1 cellular context compared by ENCODE assay signal in the genomic region with DNA sequence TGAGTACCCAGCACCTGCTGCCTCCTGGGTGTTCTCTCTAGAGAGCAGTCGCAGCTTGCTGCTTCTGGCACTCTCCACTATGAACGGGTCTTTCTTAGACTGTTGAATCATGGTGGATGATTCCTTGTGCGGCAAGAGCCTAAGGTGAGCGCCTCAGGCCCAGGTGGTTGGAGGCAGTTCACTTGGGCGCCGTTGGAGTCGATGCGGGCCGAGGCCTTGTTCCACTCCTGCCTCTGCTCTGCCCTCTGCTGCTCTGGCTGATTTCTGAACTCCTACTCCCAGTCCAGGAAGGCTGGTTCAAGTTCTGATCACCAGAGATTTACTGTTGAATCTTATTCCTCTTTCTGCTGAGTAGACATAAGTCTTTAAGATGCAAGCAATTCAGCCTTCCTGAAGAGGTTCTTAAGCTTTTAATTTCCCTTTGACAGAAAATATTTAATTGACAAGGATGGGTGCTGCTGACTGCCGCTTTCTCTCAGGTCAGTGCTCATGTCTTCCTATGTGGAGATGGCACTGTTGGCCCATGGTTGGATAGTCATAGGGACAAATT.
TF ChIP-seq lines count a peak whose summit lies in the region.

No MANE protein-coding gene starts in this region.

TF ChIP-seq in IMR-90, 13 proteins besides CTCF, POLR2A, EP300 and RAD21:
- TF ChIP-seq SMC3 (IDR thresholded peaks at IDR 0.05; ENCODE audit: low read depth, low read length) (no peak), RCOR1 (IDR thresholded peaks at IDR 0.05; ENCODE audit: insufficient replicate concordance, low read length) (no peak), BHLHE40 (IDR thresholded peaks at IDR 0.05; ENCODE audit: low read depth, low read length) (no peak), MAFK (IDR thresholded peaks at IDR 0.05; ENCODE audit: low read depth, low read length) (peak; percentile 76), RFX5 (IDR thresholded peaks at IDR 0.05; ENCODE audit: low read depth, low read length) (no peak)
- TF ChIP-seq, protein P1, sequence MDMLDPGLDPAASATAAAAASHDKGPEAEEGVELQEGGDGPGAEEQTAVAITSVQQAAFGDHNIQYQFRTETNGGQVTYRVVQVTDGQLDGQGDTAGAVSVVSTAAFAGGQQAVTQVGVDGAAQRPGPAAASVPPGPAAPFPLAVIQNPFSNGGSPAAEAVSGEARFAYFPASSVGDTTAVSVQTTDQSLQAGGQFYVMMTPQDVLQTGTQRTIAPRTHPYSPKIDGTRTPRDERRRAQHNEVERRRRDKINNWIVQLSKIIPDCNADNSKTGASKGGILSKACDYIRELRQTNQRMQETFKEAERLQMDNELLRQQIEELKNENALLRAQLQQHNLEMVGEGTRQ (IDR thresholded peaks at IDR 0.05; ENCODE audit: low read depth, low read length): no peak
TF ChIP-seq in IMR-90: peak in this region for 1.
